In genomic region chr7:75870557-75870956, GRCh38 we compare ENCODE assay signal across 1 cellular context.
TF ChIP-seq lines count a peak whose summit lies in the region.

No MANE protein-coding gene starts in this region.

TF ChIP-seq in K562, 482 proteins besides CTCF, POLR2A, EP300 and RAD21:
- TF ChIP-seq SNIP1 (IDR thresholded peaks at IDR 0.05; ENCODE audit: low read depth), result no peak
- no peak for TF ChIP-seq CBX8 (IDR thresholded peaks at IDR 0.05; ENCODE audit: borderline replicate concordance, extremely low read depth, low read depth, low read length, poor library complexity, severe bottlenecking)
- peak; percentile 15 to 20; a peak in 1 of 4 replicates for TF ChIP-seq KDM1A (IDR thresholded peaks at IDR 0.05)
- TF ChIP-seq ZNF277 (CRISPR knock-in tag; IDR thresholded peaks at IDR 0.05; ENCODE audit: borderline replicate concordance), result no peak
- TF ChIP-seq, protein P1, sequence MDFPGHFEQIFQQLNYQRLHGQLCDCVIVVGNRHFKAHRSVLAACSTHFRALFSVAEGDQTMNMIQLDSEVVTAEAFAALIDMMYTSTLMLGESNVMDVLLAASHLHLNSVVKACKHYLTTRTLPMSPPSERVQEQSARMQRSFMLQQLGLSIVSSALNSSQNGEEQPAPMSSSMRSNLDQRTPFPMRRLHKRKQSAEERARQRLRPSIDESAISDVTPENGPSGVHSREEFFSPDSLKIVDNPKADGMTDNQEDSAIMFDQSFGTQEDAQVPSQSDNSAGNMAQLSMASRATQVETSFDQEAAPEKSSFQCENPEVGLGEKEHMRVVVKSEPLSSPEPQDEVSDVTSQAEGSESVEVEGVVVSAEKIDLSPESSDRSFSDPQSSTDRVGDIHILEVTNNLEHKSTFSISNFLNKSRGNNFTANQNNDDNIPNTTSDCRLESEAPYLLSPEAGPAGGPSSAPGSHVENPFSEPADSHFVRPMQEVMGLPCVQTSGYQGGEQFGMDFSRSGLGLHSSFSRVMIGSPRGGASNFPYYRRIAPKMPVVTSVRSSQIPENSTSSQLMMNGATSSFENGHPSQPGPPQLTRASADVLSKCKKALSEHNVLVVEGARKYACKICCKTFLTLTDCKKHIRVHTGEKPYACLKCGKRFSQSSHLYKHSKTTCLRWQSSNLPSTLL (IDR thresholded peaks at IDR 0.05), result no peak
- no peak for TF ChIP-seq KAT2B (IDR thresholded peaks at IDR 0.05; ENCODE audit: low read depth, low read length)
- no peak for TF ChIP-seq SAFB (IDR thresholded peaks at IDR 0.05; ENCODE audit: borderline replicate concordance, low read depth, low read length)
- no peak for TF ChIP-seq GMEB1 (CRISPR knock-in tag; IDR thresholded peaks at IDR 0.05)
- no peak for TF ChIP-seq JUN (IDR thresholded peaks at IDR 0.05; ENCODE audit: borderline replicate concordance, low read depth, low read length)
- no peak for TF ChIP-seq JUN (CRISPR knock-in tag; IDR thresholded peaks at IDR 0.05; ENCODE audit: borderline replicate concordance)
- TF ChIP-seq RBFOX2 (IDR thresholded peaks at IDR 0.05; ENCODE audit: low read depth, low read length), result no peak
- TF ChIP-seq BCOR (IDR thresholded peaks at IDR 0.05), result peak; percentile 18; the same call in 1 of the 2 replicates
- TF ChIP-seq ZEB2 (IDR thresholded peaks at IDR 0.05), result no peak
- TF ChIP-seq RBM25 (IDR thresholded peaks at IDR 0.05; ENCODE audit: low read depth, low read length, severe bottlenecking), result peak; percentile 57
- TF ChIP-seq ZNF134 (CRISPR knock-in tag; conservative IDR thresholded peaks at IDR 0.05), result no peak
- no peak for TF ChIP-seq MEIS2 (IDR thresholded peaks at IDR 0.05; ENCODE audit: partially characterized antibody)
- TF ChIP-seq CHCHD3 (CRISPR knock-in tag; IDR thresholded peaks at IDR 0.05), result no peak
- TF ChIP-seq ZFP36 (IDR thresholded peaks at IDR 0.05; ENCODE audit: low read depth, low read length, partially characterized antibody), result peak; percentile 44
TF ChIP-seq in K562: peak in this region for 4.
